In the genomic region with DNA sequence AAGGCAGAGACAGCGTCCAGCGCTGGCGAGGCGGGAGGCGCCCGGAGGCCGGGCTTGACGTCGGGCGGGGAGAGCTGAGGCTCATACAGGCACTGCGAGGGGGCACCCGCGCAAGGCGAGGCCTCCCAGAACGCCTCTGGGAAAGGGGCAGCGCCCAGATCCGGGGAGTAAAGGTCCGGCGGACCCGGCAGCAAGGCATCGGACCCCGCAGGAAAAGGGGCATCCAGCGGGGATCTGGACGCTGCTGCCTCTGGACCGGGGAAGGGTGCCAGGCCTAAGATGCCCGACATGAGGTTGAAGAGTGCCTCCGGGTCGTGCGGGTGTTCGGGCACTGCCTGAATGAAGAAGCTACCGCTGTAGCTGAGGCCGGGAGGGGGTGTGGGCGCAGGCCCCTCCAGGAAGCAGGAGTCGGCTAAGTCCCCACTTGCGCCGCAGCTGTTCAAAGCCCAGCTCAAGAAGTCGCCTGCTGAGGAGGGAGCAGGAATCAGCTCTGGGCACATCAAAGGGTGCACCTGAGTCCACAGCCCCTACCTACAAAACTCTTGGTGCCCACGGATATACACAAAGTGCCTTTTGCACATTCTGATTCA, we compare ENCODE assay signal across 1 cellular context.
TF ChIP-seq lines count a peak whose summit lies in the region.

No MANE protein-coding gene starts in this region.

TF ChIP-seq in IMR-90, 13 proteins besides CTCF, POLR2A, EP300 and RAD21:
- TF ChIP-seq CEBPB (IDR thresholded peaks at IDR 0.05; ENCODE audit: low read depth, low read length) (no peak), MAFK (IDR thresholded peaks at IDR 0.05; ENCODE audit: low read depth, low read length) (no peak), FOS (IDR thresholded peaks at IDR 0.05; ENCODE audit: low read depth, low read length) (no peak), NFE2L2 (IDR thresholded peaks at IDR 0.05; ENCODE audit: low read depth, low read length) (no peak), RCOR1 (IDR thresholded peaks at IDR 0.05; ENCODE audit: insufficient replicate concordance, low read length) (no peak), SMC3 (IDR thresholded peaks at IDR 0.05; ENCODE audit: low read depth, low read length) (no peak), MXI1 (IDR thresholded peaks at IDR 0.05; ENCODE audit: borderline replicate concordance, low read depth, low read length) (no peak), RFX5 (IDR thresholded peaks at IDR 0.05; ENCODE audit: low read depth, low read length) (no peak)
TF ChIP-seq in IMR-90: peak in this region for 0.
